25 cellular contexts compared by ENCODE assay signal in the genomic region with DNA sequence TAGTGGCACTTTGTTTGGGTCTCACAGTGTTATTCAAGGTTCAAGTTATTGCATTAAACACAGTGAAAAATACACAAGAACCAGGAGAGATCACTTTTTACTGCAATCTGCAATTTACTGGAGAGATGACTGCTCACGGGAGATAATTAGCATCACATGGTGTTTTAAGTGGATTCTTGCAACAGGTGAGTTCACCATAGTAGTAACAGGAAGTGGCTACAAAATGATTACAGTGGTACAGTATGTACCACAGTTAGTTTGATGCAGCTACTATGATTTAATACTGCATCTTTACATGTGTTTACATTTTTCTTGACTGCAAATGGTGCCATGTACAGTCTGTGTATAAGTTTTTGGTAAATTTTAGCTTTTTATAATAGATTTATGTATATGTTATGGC.
DNase-seq lines count a peak whose midpoint lies in the region; ATAC-seq lines count a peak whose summit lies in the region.
"Had no signal": no experiment of that assay in that cellular context is flagged by ENCODE, and none has a peak within 500 bp of the region (broad histone marks: within the 10 kb centered on the region; RNA-seq: fewer than 3 reads in every experiment).

No MANE protein-coding gene starts in this region.

- DNase-seq in stimulated activated naive CD8-positive, alpha-beta T cell treated with anti-CD3 and anti-CD28 coated beads, Interleukin-15, amount 100 ng/mL, for 72 hours: no peak
- no peak for DNase-seq in stimulated activated naive CD8-positive, alpha-beta T cell treated with anti-CD3 and anti-CD28 coated beads, Interleukin-15, Interleukin-2, amounts not matched to agents 100 U/mL and 50 U/mL, for 24 hours
- peak; percentile 41 for DNase-seq in NCI-H2029 (lab: John Stamatoyannopoulos, UW)
- peak; percentile 21 for DNase-seq in NCI-H774 (lab: John Stamatoyannopoulos, UW)
- DNase-seq in activated CD8-positive, alpha-beta memory T cell treated with anti-CD3 and anti-CD28 coated beads, Interleukin-2, amount 10 ng/mL, durations not matched to agents 7 days and 5 days: no peak
- DNase-seq in HuH-7.5 (ENCODE audit: low spot score): no peak
- DNase-seq: activated CD4-positive, alpha-beta T cell treated with anti-CD3 and anti-CD28 coated beads for 4 hours; activated CD8-positive, alpha-beta memory T cell treated with anti-CD3 and anti-CD28 coated beads for 24 hours; activated gamma-delta T cell; activated T-cell treated with anti-CD3 and anti-CD28 coated beads, Interleukin-2, amount 50 U/mL, for 24 hours; body of pancreas; C1 segment of cervical spinal cord; cerebellar nuclear complex; hypothalamus; immature natural killer cell; Kasumi-1; left colon; NCI-H1048; NCI-H2171 treated with DMSO at 0.1 percent for 48 hours; PC-3; SK-N-SH; T-helper 17 cell had no signal

- H3K27me3 Mint-ChIP-seq in stimulated activated naive CD8-positive, alpha-beta T cell treated with anti-CD3 and anti-CD28 coated beads, Interleukin-15, amount 100 ng/mL, for 72 hours: no peaks in the 10 kb centered on the region
- no peaks in the 10 kb centered on the region for H3K27me3 Mint-ChIP-seq in activated CD8-positive, alpha-beta memory T cell treated with anti-CD3 and anti-CD28 coated beads, Interleukin-2, amount 10 ng/mL, durations not matched to agents 7 days and 5 days
- H3K27me3 Mint-ChIP-seq: activated T-cell treated with anti-CD3 and anti-CD28 coated beads, Interleukin-2, amount 50 U/mL, for 24 hours; memory B cell; T-helper 17 cell; type B pancreatic cell had no signal

- H3K4me3 Mint-ChIP-seq in stimulated activated naive CD8-positive, alpha-beta T cell treated with anti-CD3 and anti-CD28 coated beads, Interleukin-15, amount 100 ng/mL, for 72 hours: no peak overlapping the region
- no peak overlapping the region for H3K4me3 Mint-ChIP-seq in activated CD8-positive, alpha-beta memory T cell treated with anti-CD3 and anti-CD28 coated beads, Interleukin-2, amount 10 ng/mL, durations not matched to agents 7 days and 5 days
- H3K4me3 Mint-ChIP-seq: activated T-cell treated with anti-CD3 and anti-CD28 coated beads, Interleukin-2, amount 50 U/mL, for 24 hours; immature natural killer cell; memory B cell; T-helper 17 cell; type B pancreatic cell had no signal

- CTCF ChIA-PET in activated CD8-positive, alpha-beta memory T cell treated with anti-CD3 and anti-CD28 coated beads, Interleukin-2, amount 10 ng/mL, durations not matched to agents 7 days and 5 days (lab: Charles Lee): no interaction called here

- H3K36me3 Mint-ChIP-seq in activated CD8-positive, alpha-beta memory T cell treated with anti-CD3 and anti-CD28 coated beads, Interleukin-2, amount 10 ng/mL, durations not matched to agents 7 days and 5 days: peaks cover 1% of the 10 kb centered on the region

- no peaks in the 10 kb centered on the region for H3K9me3 Mint-ChIP-seq in stimulated activated naive CD8-positive, alpha-beta T cell treated with anti-CD3 and anti-CD28 coated beads, Interleukin-15, amount 100 ng/mL, for 72 hours
- H3K9me3 Mint-ChIP-seq in activated CD8-positive, alpha-beta memory T cell treated with anti-CD3 and anti-CD28 coated beads, Interleukin-2, amount 10 ng/mL, durations not matched to agents 7 days and 5 days (ENCODE audit: low read depth): no peaks in the 10 kb centered on the region
- H3K9me3 Mint-ChIP-seq: activated T-cell treated with anti-CD3 and anti-CD28 coated beads, Interleukin-2, amount 50 U/mL, for 24 hours; memory B cell had no signal

- no peak overlapping the region for H3K27ac Mint-ChIP-seq in stimulated activated naive CD8-positive, alpha-beta T cell treated with anti-CD3 and anti-CD28 coated beads, Interleukin-15, amount 100 ng/mL, for 72 hours
- no peak overlapping the region for H3K27ac Mint-ChIP-seq in activated CD8-positive, alpha-beta memory T cell treated with anti-CD3 and anti-CD28 coated beads, Interleukin-2, amount 10 ng/mL, durations not matched to agents 7 days and 5 days
- H3K27ac Mint-ChIP-seq: activated T-cell treated with anti-CD3 and anti-CD28 coated beads, Interleukin-2, amount 50 U/mL, for 24 hours; memory B cell; T-helper 17 cell; type B pancreatic cell had no signal

- H3K4me1 Mint-ChIP-seq in stimulated activated naive CD8-positive, alpha-beta T cell treated with anti-CD3 and anti-CD28 coated beads, Interleukin-15, amount 100 ng/mL, for 72 hours: peaks cover 11% of the 10 kb centered on the region
- peaks cover 5% of the 10 kb centered on the region for H3K4me1 Mint-ChIP-seq in activated CD8-positive, alpha-beta memory T cell treated with anti-CD3 and anti-CD28 coated beads, Interleukin-2, amount 10 ng/mL, durations not matched to agents 7 days and 5 days

- ATAC-seq in stimulated activated naive CD8-positive, alpha-beta T cell treated with anti-CD3 and anti-CD28 coated beads, Interleukin-15, amount 100 ng/mL, for 72 hours: peak; percentile 58
- no peak for ATAC-seq in stimulated activated naive CD8-positive, alpha-beta T cell treated with anti-CD3 and anti-CD28 coated beads, Interleukin-15, Interleukin-2, amounts not matched to agents 100 U/mL and 50 U/mL, for 24 hours
- no peak for ATAC-seq in activated CD8-positive, alpha-beta memory T cell treated with anti-CD3 and anti-CD28 coated beads, Interleukin-2, amount 10 ng/mL, durations not matched to agents 7 days and 5 days
- ATAC-seq in GM18519 (IDR thresholded peaks at IDR 0.05; ENCODE audit: low FRiP score, unreplicated experiment): no peak
- ATAC-seq: body of pancreas, left colon, PC-3, T-helper 17 cell had no signal

Comparison
In these comparisons a context has a peak if more than half of its experiments do, and no peak if none do; other contexts are left out.
1. DNase-seq: peak in NCI-H2029 (single experiment) and NCI-H774 (single experiment); none in stimulated activated naive CD8-positive, alpha-beta T cell treated with anti-CD3 and anti-CD28 coated beads, Interleukin-15, amount 100 ng/mL, for 72 hours (0 of 2), stimulated activated naive CD8-positive, alpha-beta T cell treated with anti-CD3 and anti-CD28 coated beads, Interleukin-15, Interleukin-2, amounts not matched to agents 100 U/mL and 50 U/mL, for 24 hours (single experiment), activated CD8-positive, alpha-beta memory T cell treated with anti-CD3 and anti-CD28 coated beads, Interleukin-2, amount 10 ng/mL, durations not matched to agents 7 days and 5 days (single experiment) and HuH-7.5 (single experiment).